Comparison of ENCODE assay signal across 15 cellular contexts in the genomic region with DNA sequence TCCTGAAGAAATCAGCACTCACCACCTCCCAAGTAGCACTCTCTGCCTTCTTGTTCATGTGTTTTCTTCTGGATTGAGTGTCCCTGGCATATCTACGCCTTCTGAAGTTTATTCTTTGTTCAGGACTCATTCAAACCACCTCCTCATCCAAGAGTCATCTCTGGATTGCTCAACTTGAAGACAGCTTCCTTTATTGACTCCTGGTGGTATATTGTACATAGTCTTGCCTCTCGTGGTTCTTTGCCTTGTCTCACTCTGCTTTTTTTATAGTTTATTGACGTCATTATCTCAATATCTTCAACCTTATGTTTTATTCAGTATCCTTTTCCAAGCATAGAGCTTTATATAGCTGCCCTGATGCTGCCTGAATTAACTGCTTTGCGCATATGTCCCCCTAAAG.
DNase-seq lines count a peak whose midpoint lies in the region; ATAC-seq and TF ChIP-seq lines count a peak whose summit lies in the region.
"Had no signal": no experiment of that assay in that cellular context is flagged by ENCODE, and none has a peak within 500 bp of the region (broad histone marks: within the 10 kb centered on the region; RNA-seq: fewer than 3 reads in every experiment).

No MANE protein-coding gene starts in this region.

- no peaks in the 10 kb centered on the region for H3K36me3 ChIP-seq in RWPE2 (ENCODE audit: low read depth)
- H3K36me3 ChIP-seq: BE2C, colonic mucosa, gastroesophageal sphincter, upper lobe of left lung had no signal

- no peaks in the 10 kb centered on the region for H3K9me3 ChIP-seq in RWPE2 (ENCODE audit: severe bottlenecking)
- H3K9me3 ChIP-seq: BE2C, colonic mucosa, gastroesophageal sphincter, upper lobe of left lung had no signal

- DNase-seq in AG08395 (ENCODE audit: low spot score) (peak; percentile 71), RWPE2 (ENCODE audit: low spot score) (no peak), activated gamma-delta T cell (lab: John Stamatoyannopoulos, UW) (no peak), RKO (ENCODE audit: low spot score) (no peak), SHP77 (lab: John Stamatoyannopoulos, UW) (no peak)
- DNase-seq: activated naive CD4-positive, alpha-beta T cell; BE2C; colonic mucosa; NCI-H187 treated with DMSO at 0.1 percent for 48 hours had no signal

- H3K27me3 ChIP-seq in RWPE2 (ENCODE audit: insufficient read depth, poor library complexity, severe bottlenecking), result no peaks in the 10 kb centered on the region
- H3K27me3 ChIP-seq: BE2C, colonic mucosa, gastroesophageal sphincter, upper lobe of left lung had no signal

- ATAC-seq in GM19023 (IDR thresholded peaks at IDR 0.05; ENCODE audit: unreplicated experiment) (peak; percentile 30), HG02973 (IDR thresholded peaks at IDR 0.05; ENCODE audit: unreplicated experiment) (peak; percentile 21), RWPE2 (ENCODE audit: low read depth) (peak; percentile 85), HG02840 (IDR thresholded peaks at IDR 0.05; ENCODE audit: low FRiP score, unreplicated experiment) (no peak)
- ATAC-seq: activated CD4-positive, CD25-positive, alpha-beta regulatory T cell treated with anti-CD3 and anti-CD28 coated beads, Interleukin-2, amount 50 U/mL, for 24 hours; gastroesophageal sphincter had no signal

- no peak overlapping the region for H3K4me3 ChIP-seq in RWPE2 (ENCODE audit: severe bottlenecking)
- H3K4me3 ChIP-seq: colonic mucosa, gastroesophageal sphincter, upper lobe of left lung had no signal

- peaks cover 23% of the 10 kb centered on the region for H3K4me1 ChIP-seq in RWPE2 (ENCODE audit: insufficient read depth, poor library complexity, severe bottlenecking)
- H3K4me1 ChIP-seq: BE2C, colonic mucosa, gastroesophageal sphincter, upper lobe of left lung had no signal

- no peak for TF ChIP-seq CTCF in RWPE2 (IDR thresholded peaks at IDR 0.05; ENCODE audit: poor library complexity, severe bottlenecking)

- H3K27ac ChIP-seq in RWPE2 (ENCODE audit: poor library complexity, severe bottlenecking), result peak overlapping the region; percentile 74
- H3K27ac ChIP-seq: colonic mucosa, gastroesophageal sphincter, upper lobe of left lung had no signal
